1 cellular context compared by ENCODE assay signal in genomic region chr14:20262642-20263128, GRCh38.
TF ChIP-seq lines count a peak whose summit lies in the region.

No MANE protein-coding gene starts in this region.

TF ChIP-seq in HEK293, 187 proteins besides CTCF, POLR2A, EP300 and RAD21 (continued from another document):
- TF ChIP-seq WT1 (tag by site-specific recombination; IDR thresholded peaks at IDR 0.05) (peak; percentile 36; the same call in 1 of the 2 replicates), PRDM10 (tag by site-specific recombination; IDR thresholded peaks at IDR 0.05) (peak; percentile 34; the same call in 1 of the 2 replicates), ZBTB48 (tag by site-specific recombination; IDR thresholded peaks at IDR 0.05) (0 out of 2 replicates have a peak, but pooled peaks have one; percentile 19), ZBTB21 (tag by site-specific recombination; IDR thresholded peaks at IDR 0.05) (peak; percentile 61), ZNF324 (tag by site-specific recombination; IDR thresholded peaks at IDR 0.05) (no peak), ZNF518A (tag by site-specific recombination; conservative IDR thresholded peaks at IDR 0.05; ENCODE audit: low read depth) (peak; percentile 63), ELK4 (IDR thresholded peaks at IDR 0.05; ENCODE audit: borderline replicate concordance, low read depth, low read length) (no peak), ZNF398 (tag by site-specific recombination; IDR thresholded peaks at IDR 0.05) (peak; percentile 89), ZSCAN30 (tag by site-specific recombination; IDR thresholded peaks at IDR 0.05) (no peak), ZNF426 (tag by site-specific recombination; IDR thresholded peaks at IDR 0.05) (no peak), ZNF169 (tag by site-specific recombination; IDR thresholded peaks at IDR 0.05) (no peak)
